8 cellular contexts compared by ENCODE assay signal in the genomic region with DNA sequence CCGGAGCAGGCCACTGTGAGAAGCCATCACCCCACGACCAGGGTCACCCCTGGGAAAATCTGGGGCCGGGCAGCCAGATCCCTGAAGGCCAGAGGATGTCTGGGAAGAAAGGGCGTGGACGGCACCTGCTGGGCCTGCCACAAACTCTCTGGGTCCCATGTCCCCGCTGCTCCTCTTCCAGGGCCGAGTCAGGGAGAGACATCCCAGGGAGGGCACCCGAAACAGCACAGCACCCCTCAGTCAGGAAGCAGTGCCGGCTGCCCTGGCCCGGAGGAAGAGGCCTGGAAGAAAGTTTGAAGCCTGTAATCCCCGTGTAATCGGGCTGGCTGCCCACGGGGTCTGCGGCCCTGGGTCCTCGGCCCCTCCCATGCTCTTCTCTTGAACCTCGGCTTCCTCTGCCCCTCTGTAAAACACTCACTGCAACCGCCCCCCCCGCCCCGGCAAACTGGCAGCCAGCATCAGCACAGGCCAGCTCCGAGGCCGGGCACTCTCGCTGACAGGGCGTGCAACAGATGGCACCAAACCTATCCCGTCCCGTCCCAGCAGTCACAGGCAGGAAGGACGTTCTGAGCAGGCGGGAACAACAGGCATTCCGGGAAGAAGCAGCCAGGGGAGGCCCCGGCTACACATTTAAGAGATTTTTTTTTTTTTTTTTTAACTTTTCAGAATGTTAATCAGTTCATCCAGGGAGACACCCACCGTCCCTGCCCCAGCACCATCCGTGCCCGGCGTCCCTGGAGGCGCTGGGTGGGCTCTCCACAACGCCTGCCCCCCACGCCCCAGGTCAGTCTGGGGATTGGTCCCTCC. TPM values are rescaled to one million over a fixed set of nuclear protein-coding genes. Genes with fewer than 3 reads are reported as not detected.
DNase-seq lines count a peak whose midpoint lies in the region; ATAC-seq and TF ChIP-seq lines count a peak whose summit lies in the region.

No MANE protein-coding gene starts in this region.

- peak overlapping the region; percentile 93 for H3K4me2 ChIP-seq in OCI-LY1 (ENCODE audit: low read length)

- no peak for TF ChIP-seq CTCF in OCI-LY1 (IDR thresholded peaks at IDR 0.05; ENCODE audit: low read length)
- no peak for TF ChIP-seq CTCF in choroid plexus epithelial cell (conservative IDR thresholded peaks at IDR 0.05; ENCODE audit: low read depth, low read length)

- H3F3A ChIP-seq in OCI-LY1 (ENCODE audit: insufficient read depth, low read length) = no peaks in the 10 kb centered on the region

- peak; percentile 78 for ATAC-seq in left colon

- peak overlapping the region; percentile 44 for H3K27ac ChIP-seq in OCI-LY1 (ENCODE audit: low read depth, low read length, poor library complexity, severe bottlenecking)
- peak overlapping the region; percentile 74 for H3K27ac ChIP-seq in substantia nigra (ENCODE audit: low read depth, low read length, poor library complexity, severe bottlenecking)

- H3K4me3 ChIP-seq in OCI-LY1 (ENCODE audit: low read depth, low read length, poor library complexity, severe bottlenecking) (peak overlapping the region; percentile 97), choroid plexus epithelial cell (ENCODE audit: low read depth, low read length) (peak overlapping the region; percentile 84)

- H3K9ac ChIP-seq in OCI-LY1 (ENCODE audit: low read length) = peak overlapping the region; percentile 97

- H3K36me3 ChIP-seq in OCI-LY1 (ENCODE audit: insufficient read depth, low read length) = no peaks in the 10 kb centered on the region

- DNase-seq in EH (ENCODE audit: low read depth) (peak; percentile 89), choroid plexus epithelial cell (ENCODE audit: low read depth) (peak; percentile 48), left colon (peak; percentile 65 to 83), substantia nigra (lab: John Stamatoyannopoulos, UW) (peak in 30 of 49 donors; percentile 6 to 67 (median 34)), kidney glomerular epithelial cell (lab: John Stamatoyannopoulos, UW) (no peak), NCI-H1417 treated with DMSO at 0.1 percent for 48 hours (lab: John Stamatoyannopoulos, UW) (no peak)
- DNase-seq in activated CD8-positive, alpha-beta memory T cell treated with anti-CD3 and anti-CD28 coated beads for 24 hours = no peak

- intact Hi-C loops in left colon (cut with DNase I, micrococcal nuclease) = no loop called here

- H2AFZ ChIP-seq in OCI-LY1 (ENCODE audit: low read length) = no peak overlapping the region

- no peaks in the 10 kb centered on the region for H4K20me1 ChIP-seq in OCI-LY1 (ENCODE audit: insufficient read depth, low read length)

- H3K4me1 ChIP-seq in OCI-LY1 (ENCODE audit: insufficient read depth, low read length, severe bottlenecking) = peaks cover 19% of the 10 kb centered on the region

- H3K27me3 ChIP-seq in OCI-LY1 (ENCODE audit: insufficient read depth, low read length) = 0 out of 2 replicates have a peak, but pooled peaks cover 4% of the 10 kb centered on the region

- H3K9me2 ChIP-seq in OCI-LY1 (ENCODE audit: low read depth, low read length) = no peaks in the 10 kb centered on the region

- no peaks in the 10 kb centered on the region for H3K79me2 ChIP-seq in OCI-LY1 (ENCODE audit: insufficient read depth, low read length)

- no peaks in the 10 kb centered on the region for H3K9me3 ChIP-seq in OCI-LY1 (ENCODE audit: low read length)

RNA-seq across cellular contexts. Expression of a gene that starts 1.5 kb away (rescaled TPM):
- total RNA-seq in left colon = 10 to 100 TPM; 58.6 to 71.9 TPM

RNA-seq across cellular contexts. Expression of a gene that starts 33.0 kb away (rescaled TPM):
- 10 to 100 TPM; 71.8 to 91.8 TPM for total RNA-seq in left colon

Comparison
In these comparisons a context has a peak if more than half of its experiments do, and no peak if none do; other contexts are left out.
1. DNase-seq: peak in EH (single experiment), choroid plexus epithelial cell (single experiment), left colon (2 of 2) and substantia nigra (30 of 49); none in kidney glomerular epithelial cell (single experiment), activated CD8-positive, alpha-beta memory T cell treated with anti-CD3 and anti-CD28 coated beads for 24 hours (single experiment) and NCI-H1417 treated with DMSO at 0.1 percent for 48 hours (single experiment).